In the genomic region with DNA sequence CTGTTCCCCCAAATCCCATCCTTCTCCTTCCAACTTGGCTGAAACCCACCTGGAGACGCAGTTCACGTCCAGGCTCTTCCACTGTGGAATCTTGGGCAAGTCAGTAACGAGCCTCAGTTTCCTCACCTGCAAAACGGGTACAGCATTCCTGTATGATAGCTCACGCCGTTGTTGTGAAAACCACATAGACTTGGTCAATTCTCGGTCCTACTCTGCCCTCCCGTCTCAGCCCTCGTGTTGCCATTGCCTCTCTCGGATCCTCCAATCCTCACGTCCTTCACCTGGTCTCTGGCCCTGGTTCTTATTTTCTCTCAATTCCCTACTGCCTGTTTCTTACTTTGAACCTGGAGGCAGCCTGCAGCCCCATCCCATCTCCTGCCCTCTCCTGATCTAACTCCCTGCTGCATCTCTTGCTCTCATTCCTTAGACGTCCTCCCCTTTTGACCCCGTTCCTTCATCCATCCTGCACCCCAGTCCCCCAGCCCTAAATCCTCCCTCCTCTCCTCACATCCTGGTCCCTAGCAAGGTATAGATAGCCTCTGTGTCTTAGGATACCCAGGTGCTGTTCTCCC, we compare ENCODE assay signal across 1 cellular context.
TF ChIP-seq lines count a peak whose summit lies in the region.

No MANE protein-coding gene starts in this region.

TF ChIP-seq in HCT116, 20 proteins besides CTCF, POLR2A, EP300 and RAD21 (continued from another document):
- TF ChIP-seq, protein P1, sequence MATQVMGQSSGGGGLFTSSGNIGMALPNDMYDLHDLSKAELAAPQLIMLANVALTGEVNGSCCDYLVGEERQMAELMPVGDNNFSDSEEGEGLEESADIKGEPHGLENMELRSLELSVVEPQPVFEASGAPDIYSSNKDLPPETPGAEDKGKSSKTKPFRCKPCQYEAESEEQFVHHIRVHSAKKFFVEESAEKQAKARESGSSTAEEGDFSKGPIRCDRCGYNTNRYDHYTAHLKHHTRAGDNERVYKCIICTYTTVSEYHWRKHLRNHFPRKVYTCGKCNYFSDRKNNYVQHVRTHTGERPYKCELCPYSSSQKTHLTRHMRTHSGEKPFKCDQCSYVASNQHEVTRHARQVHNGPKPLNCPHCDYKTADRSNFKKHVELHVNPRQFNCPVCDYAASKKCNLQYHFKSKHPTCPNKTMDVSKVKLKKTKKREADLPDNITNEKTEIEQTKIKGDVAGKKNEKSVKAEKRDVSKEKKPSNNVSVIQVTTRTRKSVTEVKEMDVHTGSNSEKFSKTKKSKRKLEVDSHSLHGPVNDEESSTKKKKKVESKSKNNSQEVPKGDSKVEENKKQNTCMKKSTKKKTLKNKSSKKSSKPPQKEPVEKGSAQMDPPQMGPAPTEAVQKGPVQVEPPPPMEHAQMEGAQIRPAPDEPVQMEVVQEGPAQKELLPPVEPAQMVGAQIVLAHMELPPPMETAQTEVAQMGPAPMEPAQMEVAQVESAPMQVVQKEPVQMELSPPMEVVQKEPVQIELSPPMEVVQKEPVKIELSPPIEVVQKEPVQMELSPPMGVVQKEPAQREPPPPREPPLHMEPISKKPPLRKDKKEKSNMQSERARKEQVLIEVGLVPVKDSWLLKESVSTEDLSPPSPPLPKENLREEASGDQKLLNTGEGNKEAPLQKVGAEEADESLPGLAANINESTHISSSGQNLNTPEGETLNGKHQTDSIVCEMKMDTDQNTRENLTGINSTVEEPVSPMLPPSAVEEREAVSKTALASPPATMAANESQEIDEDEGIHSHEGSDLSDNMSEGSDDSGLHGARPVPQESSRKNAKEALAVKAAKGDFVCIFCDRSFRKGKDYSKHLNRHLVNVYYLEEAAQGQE (IDR thresholded peaks at IDR 0.05; ENCODE audit: low read depth) = no peak
- TF ChIP-seq EZH2phosphoT487 (IDR thresholded peaks at IDR 0.05; ENCODE audit: borderline replicate concordance) (no peak), FOSL1 (IDR thresholded peaks at IDR 0.05; ENCODE audit: low read depth) (no peak), CBX3 (IDR thresholded peaks at IDR 0.05; ENCODE audit: low read depth) (no peak), YY1 (IDR thresholded peaks at IDR 0.05; ENCODE audit: extremely low read depth, insufficient replicate concordance, low read depth, low read length) (no peak)
- TF ChIP-seq, protein P2, sequence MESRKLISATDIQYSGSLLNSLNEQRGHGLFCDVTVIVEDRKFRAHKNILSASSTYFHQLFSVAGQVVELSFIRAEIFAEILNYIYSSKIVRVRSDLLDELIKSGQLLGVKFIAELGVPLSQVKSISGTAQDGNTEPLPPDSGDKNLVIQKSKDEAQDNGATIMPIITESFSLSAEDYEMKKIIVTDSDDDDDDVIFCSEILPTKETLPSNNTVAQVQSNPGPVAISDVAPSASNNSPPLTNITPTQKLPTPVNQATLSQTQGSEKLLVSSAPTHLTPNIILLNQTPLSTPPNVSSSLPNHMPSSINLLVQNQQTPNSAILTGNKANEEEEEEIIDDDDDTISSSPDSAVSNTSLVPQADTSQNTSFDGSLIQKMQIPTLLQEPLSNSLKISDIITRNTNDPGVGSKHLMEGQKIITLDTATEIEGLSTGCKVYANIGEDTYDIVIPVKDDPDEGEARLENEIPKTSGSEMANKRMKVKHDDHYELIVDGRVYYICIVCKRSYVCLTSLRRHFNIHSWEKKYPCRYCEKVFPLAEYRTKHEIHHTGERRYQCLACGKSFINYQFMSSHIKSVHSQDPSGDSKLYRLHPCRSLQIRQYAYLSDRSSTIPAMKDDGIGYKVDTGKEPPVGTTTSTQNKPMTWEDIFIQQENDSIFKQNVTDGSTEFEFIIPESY (IDR thresholded peaks at IDR 0.05; ENCODE audit: extremely low read depth, insufficient replicate concordance, low read length) = no peak
